ENCODE assay signal across 11 cellular contexts in the genomic region with DNA sequence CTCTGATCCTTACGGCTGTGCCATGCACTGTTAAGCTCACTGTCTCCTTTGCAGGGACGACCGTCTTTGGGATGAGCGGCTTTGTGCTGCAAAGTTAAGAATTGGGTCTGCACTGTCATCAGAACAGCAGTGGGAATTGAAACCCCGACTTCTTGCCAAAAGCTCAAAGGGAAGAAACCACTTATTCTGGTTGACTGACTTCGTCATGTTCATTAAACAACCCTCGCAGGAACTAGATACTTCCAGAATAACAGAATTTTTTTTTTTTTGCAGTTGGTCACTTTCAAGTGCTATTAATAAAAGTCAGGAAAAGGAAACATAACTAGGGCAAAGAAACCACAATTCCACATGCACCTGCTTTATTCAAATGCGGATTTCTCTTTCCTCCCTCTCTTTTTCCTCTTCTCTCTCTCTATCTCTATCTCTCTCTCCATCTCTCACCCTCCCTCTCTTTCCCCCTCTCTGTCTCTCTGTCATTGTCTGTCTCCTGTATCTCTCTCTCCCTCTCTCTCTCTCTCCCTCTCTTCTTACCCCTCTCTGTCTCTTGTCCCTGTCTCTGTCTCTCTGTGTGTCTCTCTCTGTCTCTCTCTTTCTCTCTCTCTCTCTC. TPM values are rescaled to one million over a fixed set of nuclear protein-coding genes. Genes with fewer than 3 reads are reported as not detected.
DNase-seq lines count a peak whose midpoint lies in the region; ATAC-seq and TF ChIP-seq lines count a peak whose summit lies in the region.
"Had no signal": no experiment of that assay in that cellular context is flagged by ENCODE, and none has a peak within 500 bp of the region (broad histone marks: within the 10 kb centered on the region; RNA-seq: fewer than 3 reads in every experiment).

No MANE protein-coding gene starts in this region.

- no peak overlapping the region for H2AFZ ChIP-seq in H9 (ENCODE audit: low read length)

- DNase-seq in NCI-H2107 treated with DMSO at 0.1 percent for 48 hours (lab: John Stamatoyannopoulos, UW; ENCODE audit: unreplicated experiment) (peak; percentile 58), NCI-H2107 (lab: John Stamatoyannopoulos, UW) (no peak), midbrain (lab: John Stamatoyannopoulos, UW) (peak; percentile 10), H9 (no peak), DMS153 treated with DMSO at 0.1 percent for 48 hours (lab: John Stamatoyannopoulos, UW; ENCODE audit: unreplicated experiment) (no peak)
- DNase-seq: activated CD4-positive, CD25-positive, alpha-beta regulatory T cell; naive thymus-derived CD8-positive, alpha-beta T cell; NCI-H2081 had no signal

- no peak overlapping the region for H3K18ac ChIP-seq in H9 (ENCODE audit: insufficient read length, low read depth, low read length)

- H3K9me3 Mint-ChIP-seq in H9, result peaks cover 3 to 6% of the 10 kb centered on the region in 2 experiments; a peak in 3 of 5 replicates
- H3K9me3 Mint-ChIP-seq: naive thymus-derived CD8-positive, alpha-beta T cell had no signal

- H4K20me1 ChIP-seq in H9 (ENCODE audit: control insufficient read depth, insufficient read depth, insufficient read length), result no peaks in the 10 kb centered on the region

- H2BK5ac ChIP-seq in H9 (ENCODE audit: insufficient read length, low read length), result no peak overlapping the region

- H3K79me2 ChIP-seq in H9 (ENCODE audit: insufficient read depth, low read length), result no peaks in the 10 kb centered on the region

- H4K8ac ChIP-seq in H9 (replicated peaks; ENCODE audit: insufficient read length, low read depth, low read length), result no peak overlapping the region

- H3K27ac ChIP-seq in H9 (ENCODE audit: insufficient read length, low read depth, low read length), result no peak overlapping the region

- peaks cover 17% of the 10 kb centered on the region for H3K27me3 Mint-ChIP-seq in H9 (ENCODE audit: low read depth)

- ATAC-seq in GM21737 (IDR thresholded peaks at IDR 0.05; ENCODE audit: unreplicated experiment) (peak; percentile 75), HG03565 (IDR thresholded peaks at IDR 0.05; ENCODE audit: unreplicated experiment) (peak; percentile 86)
- ATAC-seq in activated CD4-positive, CD25-positive, alpha-beta regulatory T cell treated with anti-CD3 and anti-CD28 coated beads, Interleukin-2, amount 50 U/mL, for 24 hours, result no peak
- ATAC-seq: naive thymus-derived CD8-positive, alpha-beta T cell had no signal

- H4K5ac ChIP-seq in H9 (ENCODE audit: insufficient read length, low read depth, low read length), result no peak overlapping the region

- H3K27me3 ChIP-seq in H9 (ENCODE audit: insufficient read depth, low read length), result no peaks in the 10 kb centered on the region

- no peak overlapping the region for H3K4ac ChIP-seq in H9 (ENCODE audit: low read depth, low read length)

- H2BK20ac ChIP-seq in H9 (ENCODE audit: low read depth, low read length, poor library complexity, severe bottlenecking), result no peak overlapping the region

- H2BK120ac ChIP-seq in H9 (ENCODE audit: low read depth, low read length, poor library complexity, severe bottlenecking), result no peak overlapping the region

- no peak for TF ChIP-seq CTCF in H9 (conservative IDR thresholded peaks at IDR 0.05)

- H3K4me1 ChIP-seq in H9 (ENCODE audit: insufficient read depth, low read length), result no peaks in the 10 kb centered on the region

- no peak overlapping the region for H2AK5ac ChIP-seq in H9 (ENCODE audit: insufficient read length, low read length)

- H4K91ac ChIP-seq in H9 (ENCODE audit: insufficient read length, low read depth, low read length), result no peak overlapping the region

- no peak overlapping the region for H3K4me3 Mint-ChIP-seq in H9
- H3K4me3 Mint-ChIP-seq: naive thymus-derived CD8-positive, alpha-beta T cell had no signal

- peaks cover 8% of the 10 kb centered on the region in 2 experiments; a peak in 3 of 4 replicates for H3K4me1 Mint-ChIP-seq in H9

- WGBS in H9 (ENCODE audit: extremely low coverage, insufficient read length, low lambda C conversion rate), result no CpG with 5 or more reads among the region's 8 CpGs

- H3K23ac ChIP-seq in H9 (ENCODE audit: insufficient read length, low read depth, low read length), result no peak overlapping the region

- H2BK12ac ChIP-seq in H9 (ENCODE audit: insufficient read length, low read depth, low read length), result no peak overlapping the region

- no peaks in the 10 kb centered on the region for H3K9me3 ChIP-seq in H9 (ENCODE audit: control insufficient read depth, low read depth, low read length)

- H3K36me3 Mint-ChIP-seq in H9 (ENCODE audit: insufficient read depth in 1 of 3, low read depth in 3 of 3), result no peaks in the 10 kb centered on the region
- H3K36me3 Mint-ChIP-seq: naive thymus-derived CD8-positive, alpha-beta T cell had no signal

- H3T11ph ChIP-seq in H9 (ENCODE audit: low read length), result no peak overlapping the region

- H3K14ac ChIP-seq in H9 (ENCODE audit: insufficient read depth, low read length), result no peak overlapping the region

- H3K4me2 ChIP-seq in H9 (ENCODE audit: insufficient read depth, insufficient read length, low read length), result no peak overlapping the region

- H3K56ac ChIP-seq in H9 (ENCODE audit: insufficient read length, low read depth, low read length), result no peak overlapping the region

- no peak overlapping the region for H3K9ac ChIP-seq in H9 (ENCODE audit: extremely low read depth, insufficient read length, low read length)

- H3K27ac Mint-ChIP-seq in H9, result no peak overlapping the region

- no peaks in the 10 kb centered on the region for H3K79me1 ChIP-seq in H9 (ENCODE audit: insufficient read depth, low read depth, low read length, poor library complexity, severe bottlenecking)

- H3K23me2 ChIP-seq in H9 (ENCODE audit: insufficient read length, low read depth, low read length, poor library complexity, severe bottlenecking), result no peaks in the 10 kb centered on the region

- H2BK15ac ChIP-seq in H9 (ENCODE audit: low read depth, low read length), result no peak overlapping the region

RNA-seq across cellular contexts. Expression of gene GLT1D1, which starts 12.3 kb away (rescaled TPM):
- total RNA-seq in H9 (2021), result 6.7 and 7.0 TPM in 2 replicates
- total RNA-seq: naive thymus-derived CD8-positive, alpha-beta T cell had no signal

RNA-seq across cellular contexts. Expression of gene SLC15A4, which starts 17.2 kb away (rescaled TPM):
- 21.6 and 23.0 TPM in 2 replicates for total RNA-seq in H9 (2021)

Comparison
In these comparisons a context has a peak if more than half of its experiments do, and no peak if none do; other contexts are left out.
1. DNase-seq: peak in NCI-H2107 treated with DMSO at 0.1 percent for 48 hours (single experiment) and midbrain (single experiment); none in NCI-H2107 (single experiment), H9 (single experiment) and DMS153 treated with DMSO at 0.1 percent for 48 hours (single experiment).
2. ATAC-seq: peak in GM21737 (single experiment) and HG03565 (single experiment); none in activated CD4-positive, CD25-positive, alpha-beta regulatory T cell treated with anti-CD3 and anti-CD28 coated beads, Interleukin-2, amount 50 U/mL, for 24 hours (0 of 2).